Comparison of ENCODE assay signal across 17 cellular contexts in genomic region chr3:45686850-45687249, GRCh38.
"Had no signal": no experiment of that assay in that cellular context is flagged by ENCODE, and none has a peak within 500 bp of the region (broad histone marks: within the 10 kb centered on the region; RNA-seq: fewer than 3 reads in every experiment).

No MANE protein-coding gene starts in this region.

- H3K9me3 Mint-ChIP-seq: stimulated activated naive CD8-positive, alpha-beta T cell treated with anti-CD3 and anti-CD28 coated beads, Interleukin-15, amount 100 ng/mL, for 72 hours had no signal

- ATAC-seq: gastrocnemius medialis; heart left ventricle; left colon; lower lobe of right lung; pancreas; sciatic nerve; SK-N-SH treated with all-trans-retinoic acid at 6 μM for 48 hours; stimulated activated naive CD8-positive, alpha-beta T cell treated with anti-CD3 and anti-CD28 coated beads, Interleukin-15, amount 100 ng/mL, for 72 hours had no signal

- H3K27me3 ChIP-seq: cardiac muscle cell, gastrocnemius medialis, heart left ventricle, pancreas, spleen, upper lobe of left lung had no signal

- H3K27me3 Mint-ChIP-seq: stimulated activated naive CD8-positive, alpha-beta T cell treated with anti-CD3 and anti-CD28 coated beads, Interleukin-15, amount 100 ng/mL, for 72 hours had no signal

- H3K9me3 ChIP-seq: gastrocnemius medialis, lower lobe of right lung, pancreas, upper lobe of left lung had no signal

- H3K27ac ChIP-seq: gastrocnemius medialis, heart left ventricle, lower lobe of right lung, pancreas, upper lobe of left lung, WERI-Rb-1 had no signal

- H3K27ac Mint-ChIP-seq: mesothelial cell of epicardium; stimulated activated naive CD8-positive, alpha-beta T cell treated with anti-CD3 and anti-CD28 coated beads, Interleukin-15, amount 100 ng/mL, for 72 hours had no signal

- DNase-seq: activated CD4-positive, alpha-beta T cell treated with anti-CD3 and anti-CD28 coated beads for 4 hours; activated gamma-delta T cell treated with Interleukin-2 at 50 U/mL for 16 hours; activated T-cell treated with anti-CD3 and anti-CD28 coated beads, Interleukin-2, amount 50 U/mL, for 48 hours; erythroblast; gastrocnemius medialis; heart left ventricle; left colon; lower lobe of right lung; pancreas; spleen; stimulated activated naive CD8-positive, alpha-beta T cell treated with anti-CD3 and anti-CD28 coated beads, Interleukin-15, amount 100 ng/mL, for 72 hours; upper lobe of left lung; WERI-Rb-1 had no signal

- H3K4me3 Mint-ChIP-seq: mesothelial cell of epicardium; stimulated activated naive CD8-positive, alpha-beta T cell treated with anti-CD3 and anti-CD28 coated beads, Interleukin-15, amount 100 ng/mL, for 72 hours had no signal
